8 cellular contexts compared by ENCODE assay signal in genomic region chr19:45901432-45901903, GRCh38. TPM values are rescaled to one million over a fixed set of nuclear protein-coding genes. Genes with fewer than 3 reads are reported as not detected.
DNase-seq lines count a peak whose midpoint lies in the region; TF ChIP-seq lines count a peak whose summit lies in the region.

No MANE protein-coding gene starts in this region.

- H2BK5ac ChIP-seq in mesenchymal stem cell (ENCODE audit: low read depth, low read length, poor library complexity, severe bottlenecking): no peak overlapping the region

- H3K23ac ChIP-seq in mesenchymal stem cell (ENCODE audit: low read length in 2 of 2): peak overlapping the region in 1 of 2 experiments; percentile 2

- H3K4me3 ChIP-seq in Peyer's patch (peak overlapping the region; percentile 51 to 79 (median 66)), coronary artery (peak overlapping the region; percentile 75), mesenchymal stem cell (ENCODE audit: insufficient read depth in 1 of 2, low read depth in 1 of 2, low read length in 2 of 2) (peak overlapping the region; percentile 74 to 93)

- H3K14ac ChIP-seq in mesenchymal stem cell (ENCODE audit: low read length in 2 of 2): peak overlapping the region in 1 of 2 experiments; percentile 35

- no peak overlapping the region for H2BK12ac ChIP-seq in mesenchymal stem cell (ENCODE audit: low read length in 2 of 2)

- peak overlapping the region; percentile 85 for H3K4me2 ChIP-seq in mesenchymal stem cell (ENCODE audit: low read length, poor library complexity, severe bottlenecking)

- WGBS in mesenchymal stem cell: 4% methylated on average over 64 of the region's 69 CpGs

- H3K27ac ChIP-seq in Peyer's patch (peak overlapping the region in 2 of 4 donors; percentile 82 to 84), coronary artery (peak overlapping the region in 1 of 2 donors; percentile 24), mesenchymal stem cell (ENCODE audit: low read length, poor library complexity, severe bottlenecking) (no peak overlapping the region)

- no peak overlapping the region for H3K18ac ChIP-seq in mesenchymal stem cell (ENCODE audit: low read depth in 1 of 2, low read length in 2 of 2)

- H3K9me3 Mint-ChIP-seq in type B pancreatic cell: no peaks in the 10 kb centered on the region

- H4K8ac ChIP-seq in mesenchymal stem cell (ENCODE audit: low read length): peak overlapping the region; percentile 64

- peaks cover 0 to 17% (median 8%) of the 10 kb centered on the region in 4 donors for H3K4me1 ChIP-seq in Peyer's patch
- peaks cover 14% of the 10 kb centered on the region for H3K4me1 ChIP-seq in mesenchymal stem cell (ENCODE audit: control insufficient read depth, insufficient read depth, low read depth, low read length)

- peaks cover 8% of the 10 kb centered on the region for H3K27me3 Mint-ChIP-seq in type B pancreatic cell

- no peak overlapping the region for H2AFZ ChIP-seq in mesenchymal stem cell (ENCODE audit: low read depth, low read length)

- H3K27me3 ChIP-seq in Peyer's patch (no peaks in the 10 kb centered on the region), mesenchymal stem cell (ENCODE audit: control insufficient read depth in 1 of 2, insufficient read depth in 1 of 2, low read length in 2 of 2) (no peaks in the 10 kb centered on the region)

- peak overlapping the region; percentile 54 for H3K9ac ChIP-seq in mesenchymal stem cell (ENCODE audit: low read length)

- H3K79me1 ChIP-seq in mesenchymal stem cell (replicated peaks; ENCODE audit: low read length, poor library complexity, severe bottlenecking): peaks cover 18% of the 10 kb centered on the region

- no peak for TF ChIP-seq CTCF in Peyer's patch (IDR thresholded peaks at IDR 0.05)
- no peak for TF ChIP-seq CTCF in coronary artery (IDR thresholded peaks at IDR 0.05)
- TF ChIP-seq CTCF in type B pancreatic cell (conservative IDR thresholded peaks at IDR 0.05): no peak

- H3K4me1 Mint-ChIP-seq in type B pancreatic cell (ENCODE audit: unreplicated experiment): peaks cover 6% of the 10 kb centered on the region

- peaks cover 0 to 18% (median 0%) of the 10 kb centered on the region in 3 donors for H3K36me3 ChIP-seq in Peyer's patch
- H3K36me3 ChIP-seq in mesenchymal stem cell (ENCODE audit: control insufficient read depth in 1 of 2, insufficient read depth in 2 of 2, low read depth in 1 of 2, low read length in 2 of 2): peaks cover 26 to 34% of the 10 kb centered on the region in 2 experiments

- no peak overlapping the region for H4K91ac ChIP-seq in mesenchymal stem cell (ENCODE audit: low read length)

- H3K4ac ChIP-seq in mesenchymal stem cell (ENCODE audit: low read depth in 1 of 2, low read length in 2 of 2): no peak overlapping the region

- DNase-seq in DMS53 (lab: John Stamatoyannopoulos, UW) (peak; percentile 41), DMS53 treated with DMSO at 0.1 percent for 48 hours (lab: John Stamatoyannopoulos, UW; ENCODE audit: unreplicated experiment) (no peak), Peyer's patch (peak in 1 of 3 donors; percentile 64), coronary artery (ENCODE audit: low spot score) (no peak), mesenchymal stem cell (peak; percentile 81), type B pancreatic cell (ENCODE audit: extremely low spot score, unreplicated experiment) (no peak), A172 (ENCODE audit: low spot score) (no peak)
- DNase-seq in effector CD8-positive, alpha-beta T cell (lab: John Stamatoyannopoulos, UW): no peak

- H3K36me3 Mint-ChIP-seq in type B pancreatic cell: peaks cover 16% of the 10 kb centered on the region

- no peak overlapping the region for H3K27ac Mint-ChIP-seq in type B pancreatic cell

- H3K4me3 Mint-ChIP-seq in type B pancreatic cell: peak overlapping the region; percentile 65

- H2BK15ac ChIP-seq in mesenchymal stem cell (ENCODE audit: low read depth, poor library complexity, severe bottlenecking): no peak overlapping the region

- no peak for TF ChIP-seq POLR2A in Peyer's patch (IDR thresholded peaks at IDR 0.05)

- no peak overlapping the region for H2AK5ac ChIP-seq in mesenchymal stem cell (ENCODE audit: low read length, severe bottlenecking)

- H3K9me3 ChIP-seq in Peyer's patch (no peaks in the 10 kb centered on the region), mesenchymal stem cell (ENCODE audit: control insufficient read depth, low read length) (no peaks in the 10 kb centered on the region)

- no peak overlapping the region for H2BK120ac ChIP-seq in mesenchymal stem cell (ENCODE audit: low read depth, low read length)

RNA-seq across cellular contexts. Expression of gene MYPOP, which starts 0.9 kb away (rescaled TPM):
- total RNA-seq in Peyer's patch (10 to 100 TPM in 3 of 4 donors, 1 to 10 TPM in 1; 4.1 to 17.7 (median 14.2) TPM), type B pancreatic cell (ENCODE audit: low replicate concordance) (8.0 and 8.5 TPM in 2 replicates)
- 14.9 TPM for polyA plus RNA-seq in mesenchymal stem cell (2013, experiment 1 of 2)
- 15.3 TPM for polyA plus RNA-seq in mesenchymal stem cell (2013, experiment 2 of 2)
- total RNA-seq in A172 (2014; rRNA removed; shearing (Covaris generic)): 0.48 and 1.1 TPM in 2 replicates

RNA-seq across cellular contexts. Expression of gene NANOS2, which starts 13.1 kb away (rescaled TPM):
- total RNA-seq in Peyer's patch (not detected), type B pancreatic cell (ENCODE audit: low replicate concordance) (not detected in 2 replicates)
- not detected for polyA plus RNA-seq in mesenchymal stem cell (2013, experiment 1 of 2)
- not detected for polyA plus RNA-seq in mesenchymal stem cell (2013, experiment 2 of 2)
- total RNA-seq in A172 (2014; rRNA removed; shearing (Covaris generic)): not detected in 2 replicates

RNA-seq across cellular contexts. Expression of gene IRF2BP1, which starts 15.5 kb away (rescaled TPM):
- total RNA-seq in Peyer's patch (10 to 100 TPM; 18.2 to 26.4 (median 23.1) TPM), type B pancreatic cell (ENCODE audit: low replicate concordance) (25.5 and 32.2 TPM in 2 replicates)
- polyA plus RNA-seq in mesenchymal stem cell (2013, experiment 1 of 2): 8.0 TPM
- 8.2 TPM for polyA plus RNA-seq in mesenchymal stem cell (2013, experiment 2 of 2)
- total RNA-seq in A172 (2014; rRNA removed; shearing (Covaris generic)): 16.2 and 24.6 TPM in 2 replicates

RNA-seq across cellular contexts. Expression of gene FOXA3, which starts 37.3 kb away (rescaled TPM):
- total RNA-seq in Peyer's patch: 10 to 100 TPM in 3 of 4 donors, 1 to 10 TPM in 1; 9.1 to 17.0 (median 10.6) TPM
- not detected for polyA plus RNA-seq in mesenchymal stem cell (2013, experiment 1 of 2)
- polyA plus RNA-seq in mesenchymal stem cell (2013, experiment 2 of 2): not detected
- total RNA-seq in type B pancreatic cell (ENCODE audit: low replicate concordance): 3.3 and 5.0 TPM in 2 replicates
- total RNA-seq in A172 (2014; rRNA removed; shearing (Covaris generic)): not detected in 2 replicates

RNA-seq across cellular contexts. Expression of gene SYMPK, which starts 38.5 kb away (rescaled TPM):
- total RNA-seq in Peyer's patch (100 to 1,000 TPM in 1 of 4 donors, 10 to 100 TPM in 3; 44.0 to 158 (median 90.3) TPM), type B pancreatic cell (ENCODE audit: low replicate concordance) (66.7 and 93.0 TPM in 2 replicates)
- polyA plus RNA-seq in mesenchymal stem cell (2013, experiment 1 of 2): 38.9 TPM
- polyA plus RNA-seq in mesenchymal stem cell (2013, experiment 2 of 2): 39.9 TPM
- 18.6 and 25.5 TPM in 2 replicates for total RNA-seq in A172 (2014; rRNA removed; shearing (Covaris generic))

Comparison
In these comparisons a context has a peak if more than half of its experiments do, and no peak if none do; other contexts are left out.
1. DNase-seq: peak in DMS53 (single experiment) and mesenchymal stem cell (single experiment); none in DMS53 treated with DMSO at 0.1 percent for 48 hours (single experiment), coronary artery (single experiment), type B pancreatic cell (single experiment), effector CD8-positive, alpha-beta T cell (single experiment) and A172 (single experiment).
2. Peak in every context shown above with its lines, with median percentiles within 50 percentile points of each other: H3K4me3 ChIP-seq.